In genomic region chr19:32541376-32541775, GRCh38 we compare ENCODE assay signal across 2 cellular contexts.
DNase-seq lines count a peak whose midpoint lies in the region; FAIRE-seq and TF ChIP-seq lines count a peak whose summit lies in the region.
"Not testable (repeated sequence)": the region's sequence is repeated elsewhere in the genome, so short reads cannot be mapped to it uniquely, and the experiment has no call there.

No MANE protein-coding gene starts in this region.

- FAIRE-seq in HTR-8/SVneo (lab: Jason Lieb, UNC): peak; percentile 60

- not testable (repeated sequence) for DNase-seq in HTR-8/SVneo (ENCODE audit: insufficient read length, low spot score)

- CTCF ChIA-PET in HEK293 (lab: Yijun Ruan, JAX): interaction anchor here (0.8 kb wide), 1 partner anchor 1872 kb away, joined by 5 read pairs; no protein-coding TSS in a partner anchor

- not testable (repeated sequence) for H3K4me1 ChIP-seq in HEK293 (ENCODE audit: control insufficient read depth, insufficient read depth, low read length)

- not testable (repeated sequence) for TF ChIP-seq CTCF in HEK293 (tag by site-specific recombination; IDR thresholded peaks at IDR 0.05)

- H3K4me3 ChIP-seq in HEK293 (ENCODE audit: low read depth, low read length): not testable (repeated sequence)

- POLR2A ChIA-PET in HEK293 (lab: Yijun Ruan, JAX): interaction anchor here (0.6 kb wide), 1 partner anchor 190 kb away, joined by 5 read pairs; no protein-coding TSS in a partner anchor

- H3K9me3 ChIP-seq in HEK293 (ENCODE audit: control insufficient read depth, insufficient read depth, low read depth, low read length): not testable (repeated sequence)

- H3K27ac ChIP-seq in HEK293 (ENCODE audit: extremely low read depth, low read depth, low read length): not testable (repeated sequence)

- H3K36me3 ChIP-seq in HEK293 (ENCODE audit: control insufficient read depth in 2 of 2, insufficient read depth in 1 of 2, low read length in 2 of 2): not testable (repeated sequence)

TF ChIP-seq in HEK293, 187 proteins besides CTCF, POLR2A, EP300 and RAD21:
- TF ChIP-seq ZNF645 (tag by site-specific recombination; IDR thresholded peaks at IDR 0.05) (0 out of 2 replicates have a peak, but pooled peaks have one; percentile 34), ZBTB26 (tag by site-specific recombination; optimal IDR thresholded peaks at IDR 0.05) (peak; percentile 19), ZNF266 (tag by site-specific recombination; IDR thresholded peaks at IDR 0.05; ENCODE audit: low read depth) (peak; percentile 14; the same call in 1 of the 2 replicates), ZNF311 (tag by site-specific recombination; IDR thresholded peaks at IDR 0.05; ENCODE audit: borderline replicate concordance) (peak; percentile 56; the same call in 1 of the 2 replicates)
